In genomic region chr6:31680226-31680840, GRCh38 we compare ENCODE assay signal across 1 cellular context.
TF ChIP-seq lines count a peak whose summit lies in the region.

No MANE protein-coding gene starts in this region.

TF ChIP-seq in HepG2, 621 proteins besides CTCF, POLR2A, EP300 and RAD21 (continued from another document):
- TF ChIP-seq PLSCR1 (CRISPR knock-in tag; IDR thresholded peaks at IDR 0.05; ENCODE audit: borderline replicate concordance) (no peak), ZBTB4 (CRISPR knock-in tag; IDR thresholded peaks at IDR 0.05; ENCODE audit: borderline replicate concordance) (0 out of 2 replicates have a peak, but pooled peaks have one; percentile 40), MEIS2 (CRISPR knock-in tag; IDR thresholded peaks at IDR 0.05) (no peak), ZNF12 (CRISPR knock-in tag; IDR thresholded peaks at IDR 0.05) (no peak), ARNT2 (CRISPR knock-in tag; IDR thresholded peaks at IDR 0.05; ENCODE audit: low read depth) (no peak), ATF6 (CRISPR knock-in tag; conservative IDR thresholded peaks at IDR 0.05) (no peak), ZSCAN30 (CRISPR knock-in tag; IDR thresholded peaks at IDR 0.05) (no peak), ZNF629 (CRISPR knock-in tag; conservative IDR thresholded peaks at IDR 0.05) (no peak), ZNF263 (CRISPR knock-in tag; IDR thresholded peaks at IDR 0.05) (no peak), ZNF766 (CRISPR knock-in tag; IDR thresholded peaks at IDR 0.05; ENCODE audit: borderline replicate concordance) (no peak)
